In the genomic region with DNA sequence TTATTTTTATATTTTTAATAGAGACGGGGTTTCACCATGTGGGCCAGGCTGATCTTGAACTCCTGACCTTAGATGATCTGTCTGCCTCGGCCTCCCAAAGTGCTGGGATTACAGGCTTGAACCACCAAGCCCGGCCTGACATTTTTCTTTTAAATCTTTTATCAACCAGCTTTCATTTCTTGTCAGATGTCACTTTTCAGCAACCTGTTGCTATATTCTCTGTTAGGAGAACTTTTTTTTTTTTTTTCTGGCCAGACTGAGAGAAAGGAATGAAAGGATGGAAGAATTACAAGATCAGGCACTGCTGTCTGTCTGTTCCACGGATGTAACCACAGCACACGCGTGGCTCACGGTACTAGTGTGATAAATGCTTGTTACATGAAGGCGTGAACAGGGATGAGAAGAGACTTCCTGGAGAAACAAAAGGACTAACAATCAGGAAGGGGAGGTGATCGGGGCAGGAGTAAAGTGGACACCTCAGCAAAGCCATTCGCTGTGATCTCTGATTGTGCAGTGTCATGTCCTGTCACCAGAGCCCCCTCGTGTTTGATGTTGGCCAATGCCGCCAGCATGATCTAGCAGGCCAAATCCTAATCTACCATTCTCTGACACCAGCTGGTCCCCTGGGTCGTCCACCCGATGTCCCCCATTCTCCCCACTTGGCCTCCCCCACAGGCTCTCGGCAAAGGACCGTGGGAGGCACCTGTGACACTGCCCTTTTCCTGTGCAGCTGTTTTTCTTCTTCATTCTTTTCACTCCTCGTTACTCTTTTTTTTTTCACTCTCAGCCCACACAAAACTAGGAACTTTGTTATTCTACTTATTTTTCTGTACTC, we compare ENCODE assay signal across 8 cellular contexts.
A peak's percentile ranks its signal among the peaks of the same experiment; 100 is the strongest.
DNase-seq lines count a peak whose midpoint lies in the region; ATAC-seq and TF ChIP-seq lines count a peak whose summit lies in the region.

No MANE protein-coding gene starts in this region.

- H3K9me3 Mint-ChIP-seq in activated CD4-positive, alpha-beta T cell treated with anti-CD3 and anti-CD28 coated beads, Interleukin-2, amount 10 ng/mL, durations not matched to agents 7 days and 5 days = no peaks in the 10 kb centered on the region
- no peaks in the 10 kb centered on the region for H3K9me3 Mint-ChIP-seq in naive B cell

- H3K27me3 ChIP-seq in BLaER1 treated with 17β-estradiol and CSF1 and Interleukin-3, amounts not matched to agents 10 nM and 100 nM = no peaks in the 10 kb centered on the region
- no peaks in the 10 kb centered on the region for H3K27me3 ChIP-seq in vagina

- CTCF ChIA-PET in activated CD4-positive, alpha-beta T cell treated with anti-CD3 and anti-CD28 coated beads, Interleukin-2, amount 10 ng/mL, durations not matched to agents 7 days and 5 days (lab: Charles Lee) = interaction anchor here (0.5 to 4.1 kb wide), 9 partner anchors 9 to 876 kb away, joined by 3 to 44 read pairs (median 4); no protein-coding TSS in a partner anchor

- H3K9me3 ChIP-seq in BLaER1 treated with 17β-estradiol and CSF1 and Interleukin-3, amounts not matched to agents 10 nM and 100 nM (replicated peaks in 1 of 11) = no peaks in the 10 kb centered on the region
- no peaks in the 10 kb centered on the region for H3K9me3 ChIP-seq in vagina

- intact Hi-C loops in vagina (cut with DNase I) = no loop called here

- peaks cover 63% of the 10 kb centered on the region for H3K4me1 Mint-ChIP-seq in activated CD4-positive, alpha-beta T cell treated with anti-CD3 and anti-CD28 coated beads, Interleukin-2, amount 10 ng/mL, durations not matched to agents 7 days and 5 days
- peaks cover 44 to 61% (median 53%) of the 10 kb centered on the region in 3 donors for H3K4me1 Mint-ChIP-seq in naive B cell

- peak overlapping the region; percentile 65 to 98 (median 75) for H3K27ac ChIP-seq in BLaER1 treated with 17β-estradiol and CSF1 and Interleukin-3, amounts not matched to agents 10 nM and 100 nM
- H3K27ac ChIP-seq in vagina = peak overlapping the region; percentile 94

- ATAC-seq in naive B cell (ENCODE audit: low read depth in 2 of 2) = no peak

- peaks cover 24% of the 10 kb centered on the region for H3K36me3 Mint-ChIP-seq in activated CD4-positive, alpha-beta T cell treated with anti-CD3 and anti-CD28 coated beads, Interleukin-2, amount 10 ng/mL, durations not matched to agents 7 days and 5 days (ENCODE audit: low read depth)
- H3K36me3 Mint-ChIP-seq in naive B cell = no peaks in the 10 kb centered on the region

- peak overlapping the region; percentile 71 to 99 (median 88); a peak in 21 of 22 replicates for H3K4me2 ChIP-seq in BLaER1 treated with 17β-estradiol and CSF1 and Interleukin-3, amounts not matched to agents 10 nM and 100 nM

- H3K36me3 ChIP-seq in BLaER1 treated with 17β-estradiol and CSF1 and Interleukin-3, amounts not matched to agents 10 nM and 100 nM = peaks cover 0 to 17% (median 0%) of the 10 kb centered on the region in 11 experiments; a peak in 1 of 22 replicates
- H3K36me3 ChIP-seq in vagina = no peaks in the 10 kb centered on the region

- peaks cover 47 to 85% (median 64%) of the 10 kb centered on the region in 10 experiments for H3K4me1 ChIP-seq in BLaER1 treated with 17β-estradiol and CSF1 and Interleukin-3, amounts not matched to agents 10 nM and 100 nM
- peaks cover 47% of the 10 kb centered on the region for H3K4me1 ChIP-seq in vagina

- TF ChIP-seq CTCF in GM20000 (IDR thresholded peaks at IDR 0.05; ENCODE audit: extremely low read depth, missing control alignments) = peak; percentile 40
- 0 out of 2 replicates have a peak, but pooled peaks have one; percentile 22 for TF ChIP-seq CTCF in LNCaP clone FGC (IDR thresholded peaks at IDR 0.05; ENCODE audit: control insufficient read depth, extremely low read depth, insufficient read depth)
- TF ChIP-seq CTCF in vagina (IDR thresholded peaks at IDR 0.05) = no peak

- TF ChIP-seq POLR2A in erythroblast (IDR thresholded peaks at IDR 0.05; ENCODE audit: low read length) = peak; percentile 88
- TF ChIP-seq POLR2A in vagina (IDR thresholded peaks at IDR 0.05) = no peak

- no peaks in the 10 kb centered on the region for H4K20me1 ChIP-seq in BLaER1 treated with 17β-estradiol and CSF1 and Interleukin-3, amounts not matched to agents 10 nM and 100 nM

- H3K9ac ChIP-seq in BLaER1 treated with 17β-estradiol and CSF1 and Interleukin-3, amounts not matched to agents 10 nM and 100 nM = peak overlapping the region in 9 of 11 experiments; percentile 14 to 96 (median 76); a peak in 14 of 22 replicates

- H3K27ac Mint-ChIP-seq in activated CD4-positive, alpha-beta T cell treated with anti-CD3 and anti-CD28 coated beads, Interleukin-2, amount 10 ng/mL, durations not matched to agents 7 days and 5 days = peak overlapping the region; percentile 99
- peak overlapping the region; percentile 86 to 99 (median 97) for H3K27ac Mint-ChIP-seq in naive B cell

- H3K27me3 Mint-ChIP-seq in activated CD4-positive, alpha-beta T cell treated with anti-CD3 and anti-CD28 coated beads, Interleukin-2, amount 10 ng/mL, durations not matched to agents 7 days and 5 days = no peaks in the 10 kb centered on the region
- no peaks in the 10 kb centered on the region for H3K27me3 Mint-ChIP-seq in naive B cell

- H3K4me3 Mint-ChIP-seq in activated CD4-positive, alpha-beta T cell treated with anti-CD3 and anti-CD28 coated beads, Interleukin-2, amount 10 ng/mL, durations not matched to agents 7 days and 5 days = peak overlapping the region; percentile 84
- peak overlapping the region; percentile 60 to 96 (median 86) for H3K4me3 Mint-ChIP-seq in naive B cell

- DNase-seq in GM20000 (ENCODE audit: low spot score) (peak; percentile 52), LNCaP clone FGC (ENCODE audit: low read depth) (no peak), erythroblast (lab: John Stamatoyannopoulos, UW) (peak; percentile 96 to 98), naive B cell (peak; percentile 30), vagina (ENCODE audit: extremely low spot score in 2 of 2) (no peak), NCI-H1048 (lab: John Stamatoyannopoulos, UW) (no peak)
- DNase-seq in activated CD4-positive, alpha-beta T cell treated with anti-CD3 and anti-CD28 coated beads, Interleukin-2, amount 10 ng/mL, durations not matched to agents 7 days and 5 days = peak; percentile 38

- POLR2A ChIA-PET in activated CD4-positive, alpha-beta T cell treated with anti-CD3 and anti-CD28 coated beads, Interleukin-2, amount 10 ng/mL, durations not matched to agents 7 days and 5 days (lab: Charles Lee) = no interaction called here

- peak overlapping the region in 4 of 10 experiments; percentile 42 to 66 (median 63); a peak in 7 of 20 replicates for H3K4me3 ChIP-seq in BLaER1 treated with 17β-estradiol and CSF1 and Interleukin-3, amounts not matched to agents 10 nM and 100 nM
- H3K4me3 ChIP-seq in LNCaP clone FGC (ENCODE audit: low read depth, low read length) (no peak overlapping the region), vagina (peak overlapping the region; percentile 14 to 53)

Comparison
In these comparisons a context has a peak if more than half of its experiments do, and no peak if none do; other contexts are left out.
1. DNase-seq: peak in GM20000 (single experiment), activated CD4-positive, alpha-beta T cell treated with anti-CD3 and anti-CD28 coated beads, Interleukin-2, amount 10 ng/mL, durations not matched to agents 7 days and 5 days (single experiment), erythroblast (2 of 2) and naive B cell (single experiment); none in LNCaP clone FGC (single experiment), vagina (0 of 2) and NCI-H1048 (single experiment).
2. CTCF ChIP-seq: peak in GM20000 (single experiment) and LNCaP clone FGC (single experiment); none in vagina (0 of 3).